Comparison of ENCODE assay signal across 29 cellular contexts in genomic region chr18:10424576-10425314, GRCh38. TPM values are rescaled to one million over a fixed set of nuclear protein-coding genes. Genes with fewer than 3 reads are reported as not detected.
DNase-seq lines count a peak whose midpoint lies in the region; ATAC-seq and TF ChIP-seq lines count a peak whose summit lies in the region.
"Had no signal": no experiment of that assay in that cellular context is flagged by ENCODE, and none has a peak within 500 bp of the region (broad histone marks: within the 10 kb centered on the region; RNA-seq: fewer than 3 reads in every experiment).

No MANE protein-coding gene starts in this region.

- intact Hi-C loops in body of pancreas (cut with DNase I): no loop called here
- intact Hi-C loops in left cardiac atrium (cut with DNase I): no loop called here
- intact Hi-C loops in psoas muscle (cut with DNase I): no loop called here
- intact Hi-C loops in activated T-helper 1 cell treated with anti-CD3 and anti-CD28 coated beads, Interleukin-12 subunit alpha, Interleukin-12 subunit beta, Interleukin-2, Interleukin-4 antibody, amounts not matched to agents 30 ng/mL and 10 ng/mL and 1 ng/mL, durations not matched to agents 14 hours and 24 hours and 36 hours (cut with micrococcal nuclease): no loop called here

- no peak for TF ChIP-seq POLR2A in body of pancreas (IDR thresholded peaks at IDR 0.05)

- H3K9me3 Mint-ChIP-seq in activated T-helper 1 cell treated with anti-CD3 and anti-CD28 coated beads, Interleukin-12 subunit alpha, Interleukin-12 subunit beta, Interleukin-2, Interleukin-4 antibody, amounts not matched to agents 30 ng/mL and 10 ng/mL and 1 ng/mL, durations not matched to agents 14 hours and 24 hours and 36 hours: no peaks in the 10 kb centered on the region
- H3K9me3 Mint-ChIP-seq: GM23338 had no signal

- H3K4me1 ChIP-seq in body of pancreas (no peaks in the 10 kb centered on the region), psoas muscle (no peaks in the 10 kb centered on the region)
- H3K4me1 ChIP-seq: ascending aorta, neural progenitor cell, prostate gland had no signal

- H3K27me3 Mint-ChIP-seq in activated T-helper 1 cell treated with anti-CD3 and anti-CD28 coated beads, Interleukin-12 subunit alpha, Interleukin-12 subunit beta, Interleukin-2, Interleukin-4 antibody, amounts not matched to agents 30 ng/mL and 10 ng/mL and 1 ng/mL, durations not matched to agents 14 hours and 24 hours and 36 hours (ENCODE audit: insufficient read depth): peaks cover 3% of the 10 kb centered on the region
- H3K27me3 Mint-ChIP-seq: type B pancreatic cell had no signal

- no peak overlapping the region for H3K4me3 Mint-ChIP-seq in activated T-helper 1 cell treated with anti-CD3 and anti-CD28 coated beads, Interleukin-12 subunit alpha, Interleukin-12 subunit beta, Interleukin-2, Interleukin-4 antibody, amounts not matched to agents 30 ng/mL and 10 ng/mL and 1 ng/mL, durations not matched to agents 14 hours and 24 hours and 36 hours
- H3K4me3 Mint-ChIP-seq: activated naive CD4-positive, alpha-beta T cell treated with anti-CD3 and anti-CD28 coated beads for 36 hours; GM23338; neural progenitor cell; type B pancreatic cell had no signal

- H3K4me3 ChIP-seq in body of pancreas: no peak overlapping the region
- no peak overlapping the region for H3K4me3 ChIP-seq in psoas muscle
- H3K4me3 ChIP-seq: ascending aorta, GM23338, neural progenitor cell, prostate gland had no signal

- peak; percentile 54 for DNase-seq in AG08395 (ENCODE audit: low spot score)
- DNase-seq in body of pancreas: no peak
- DNase-seq in left cardiac atrium: no peak
- DNase-seq in psoas muscle: peak; percentile 41 to 72
- no peak for DNase-seq in activated CD8-positive, alpha-beta memory T cell treated with anti-CD3 and anti-CD28 coated beads, Interleukin-2, amount 50 U/mL, for 4 hours
- DNase-seq in activated T-helper 1 cell treated with anti-CD3 and anti-CD28 coated beads, Interleukin-12 subunit alpha, Interleukin-12 subunit beta, Interleukin-2, Interleukin-4 antibody, amounts not matched to agents 30 ng/mL and 10 ng/mL and 1 ng/mL, durations not matched to agents 14 hours and 24 hours and 36 hours (ENCODE audit: low spot score): no peak
- DNase-seq: activated CD8-positive, alpha-beta memory T cell treated with anti-CD3 and anti-CD28 coated beads for 24 hours; activated naive CD4-positive, alpha-beta T cell treated with anti-CD3 and anti-CD28 coated beads for 36 hours; activated T-cell treated with anti-CD3 and anti-CD28 coated beads, Interleukin-2, amount 50 U/mL, for 48 hours; cerebellar nuclear complex; effector CD4-positive, alpha-beta T cell; erythroblast; NCI-H1048; NCI-H1930; NCI-H345; NCI-H82; small intestine; stimulated activated CD4-positive, alpha-beta T cell treated with anti-CD3 and anti-CD28 coated beads, Interleukin-4, amount 100 ng/mL, for 24 hours; stimulated activated naive CD8-positive, alpha-beta T cell treated with anti-CD3 and anti-CD28 coated beads, Interleukin-15, Interleukin-2, amounts not matched to agents 100 U/mL and 50 U/mL, for 24 hours; T-helper 1 cell had no signal

- H3K27me3 ChIP-seq in body of pancreas (no peaks in the 10 kb centered on the region), psoas muscle (ENCODE audit: insufficient read depth in 3 of 3, low read length in 2 of 3) (peaks cover 0 to 28% (median 0%) of the 10 kb centered on the region in 3 donors)
- H3K27me3 ChIP-seq: ascending aorta, neural progenitor cell had no signal

- H3K9me3 ChIP-seq in body of pancreas: no peaks in the 10 kb centered on the region
- H3K9me3 ChIP-seq in psoas muscle: no peaks in the 10 kb centered on the region
- H3K9me3 ChIP-seq: ascending aorta, prostate gland had no signal

- H3K36me3 ChIP-seq in body of pancreas (replicated peaks in 1 of 2; ENCODE audit: insufficient read depth in 1 of 2, low read depth in 2 of 2) (no peaks in the 10 kb centered on the region), psoas muscle (ENCODE audit: insufficient read depth in 1 of 2, low read depth in 1 of 2) (no peaks in the 10 kb centered on the region)
- H3K36me3 ChIP-seq: ascending aorta, neural progenitor cell, prostate gland had no signal

- 68 to 77% methylated on average over 7 of the region's 7 CpGs for WGBS in body of pancreas, 2 donors
- WGBS in psoas muscle, 3 donors: 41 to 52% (median 49%) methylated on average over 7 of the region's 7 CpGs

- peak; percentile 52 for ATAC-seq in body of pancreas
- ATAC-seq in left cardiac atrium: peak; percentile 67 to 81
- ATAC-seq in psoas muscle: peak in 1 of 4 donors; percentile 55
- ATAC-seq in HG03196 (IDR thresholded peaks at IDR 0.05; ENCODE audit: unreplicated experiment): no peak
- no peak for ATAC-seq in HG03280 (IDR thresholded peaks at IDR 0.05; ENCODE audit: unreplicated experiment)
- ATAC-seq: GM23338; stimulated activated naive CD8-positive, alpha-beta T cell treated with anti-CD3 and anti-CD28 coated beads, Interleukin-15, Interleukin-2, amounts not matched to agents 100 U/mL and 50 U/mL, for 24 hours had no signal

- H3K27ac ChIP-seq in body of pancreas: no peak overlapping the region
- H3K27ac ChIP-seq in psoas muscle: no peak overlapping the region
- H3K27ac ChIP-seq: ascending aorta, neural progenitor cell, prostate gland had no signal

- no peaks in the 10 kb centered on the region for H3K36me3 Mint-ChIP-seq in activated T-helper 1 cell treated with anti-CD3 and anti-CD28 coated beads, Interleukin-12 subunit alpha, Interleukin-12 subunit beta, Interleukin-2, Interleukin-4 antibody, amounts not matched to agents 30 ng/mL and 10 ng/mL and 1 ng/mL, durations not matched to agents 14 hours and 24 hours and 36 hours (ENCODE audit: low read depth)
- H3K36me3 Mint-ChIP-seq: neural progenitor cell, type B pancreatic cell had no signal

- TF ChIP-seq CTCF in body of pancreas (IDR thresholded peaks at IDR 0.05) (no peak), psoas muscle (IDR thresholded peaks at IDR 0.05) (no peak)

- H3K27ac Mint-ChIP-seq in activated T-helper 1 cell treated with anti-CD3 and anti-CD28 coated beads, Interleukin-12 subunit alpha, Interleukin-12 subunit beta, Interleukin-2, Interleukin-4 antibody, amounts not matched to agents 30 ng/mL and 10 ng/mL and 1 ng/mL, durations not matched to agents 14 hours and 24 hours and 36 hours: no peak overlapping the region
- H3K27ac Mint-ChIP-seq: activated naive CD4-positive, alpha-beta T cell treated with anti-CD3 and anti-CD28 coated beads for 36 hours; GM23338; neural progenitor cell; type B pancreatic cell had no signal

- H3K4me1 Mint-ChIP-seq in activated T-helper 1 cell treated with anti-CD3 and anti-CD28 coated beads, Interleukin-12 subunit alpha, Interleukin-12 subunit beta, Interleukin-2, Interleukin-4 antibody, amounts not matched to agents 30 ng/mL and 10 ng/mL and 1 ng/mL, durations not matched to agents 14 hours and 24 hours and 36 hours (ENCODE audit: low read depth): no peaks in the 10 kb centered on the region
- H3K4me1 Mint-ChIP-seq: GM23338 had no signal

RNA-seq across cellular contexts. Expression of gene APCDD1, which starts 29.7 kb away (rescaled TPM):
- total RNA-seq in body of pancreas: 10 to 100 TPM in 1 of 2 donors, 1 to 10 TPM in 1; 8.6 to 31.3 TPM
- total RNA-seq in left cardiac atrium: 10 to 100 TPM; 48.3 to 55.1 TPM
- total RNA-seq in psoas muscle: 10 to 100 TPM in 2 of 4 donors, 1 to 10 TPM in 2; 1.4 to 47.0 (median 9.3) TPM
- polyA plus RNA-seq in psoas muscle: 1 to 10 TPM; 2.9 to 6.3 (median 6.2) TPM
- not detected in 2 replicates for total RNA-seq in activated T-helper 1 cell treated with anti-CD3 and anti-CD28 coated beads, Interleukin-12 subunit alpha, Interleukin-12 subunit beta, Interleukin-2, Interleukin-4 antibody, amounts not matched to agents 30 ng/mL and 10 ng/mL and 1 ng/mL, durations not matched to agents 14 hours and 24 hours and 36 hours
- total RNA-seq: A172; activated naive CD4-positive, alpha-beta T cell treated with anti-CD3 and anti-CD28 coated beads for 36 hours; OCI-LY7 had no signal

Comparison
In these comparisons a context has a peak if more than half of its experiments do, and no peak if none do; other contexts are left out.
1. DNase-seq: peak in AG08395 (single experiment) and psoas muscle (2 of 2); none in body of pancreas (0 of 4), left cardiac atrium (single experiment), activated CD8-positive, alpha-beta memory T cell treated with anti-CD3 and anti-CD28 coated beads, Interleukin-2, amount 50 U/mL, for 4 hours (single experiment) and activated T-helper 1 cell treated with anti-CD3 and anti-CD28 coated beads, Interleukin-12 subunit alpha, Interleukin-12 subunit beta, Interleukin-2, Interleukin-4 antibody, amounts not matched to agents 30 ng/mL and 10 ng/mL and 1 ng/mL, durations not matched to agents 14 hours and 24 hours and 36 hours (single experiment).
2. ATAC-seq: peak in body of pancreas (single experiment) and left cardiac atrium (2 of 2); none in HG03196 (single experiment) and HG03280 (single experiment).